ENCODE assay signal across 34 cellular contexts in the genomic region with DNA sequence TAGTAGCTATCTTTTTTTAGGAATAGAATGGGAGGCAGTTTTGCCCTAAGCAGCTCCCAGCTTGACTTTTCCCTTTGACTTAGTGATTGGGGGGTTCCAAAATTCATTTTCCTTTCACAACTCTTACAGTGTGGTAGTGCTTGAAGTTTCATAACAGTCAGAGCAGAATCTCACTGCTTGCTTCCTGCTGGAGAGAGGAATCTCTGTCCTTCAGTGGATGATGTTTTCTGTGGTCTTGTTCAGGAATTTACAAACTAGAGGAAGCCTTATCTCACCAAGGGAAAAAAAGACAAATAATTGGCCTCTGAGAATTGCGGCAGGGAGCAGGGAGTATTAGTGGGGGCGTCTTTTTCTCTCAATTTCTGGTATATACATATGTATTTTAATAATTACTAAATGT.
DNase-seq lines count a peak whose midpoint lies in the region; ATAC-seq, FAIRE-seq and TF ChIP-seq lines count a peak whose summit lies in the region.
"Had no signal": no experiment of that assay in that cellular context is flagged by ENCODE, and none has a peak within 500 bp of the region (broad histone marks: within the 10 kb centered on the region; RNA-seq: fewer than 3 reads in every experiment).

No MANE protein-coding gene starts in this region.

- no peak for FAIRE-seq in HepG2 (lab: Jason Lieb, UNC)
- no peak for FAIRE-seq in D721Med (lab: Jason Lieb, UNC)
- no peak for FAIRE-seq in GM12891 (lab: Jason Lieb, UNC)
- FAIRE-seq: colon, frontal cortex had no signal

- H3K9me3 ChIP-seq in HepG2 (ENCODE audit: low read length) (no peaks in the 10 kb centered on the region), right lobe of liver (no peaks in the 10 kb centered on the region), mesenchymal stem cell (ENCODE audit: control insufficient read depth, low read length) (no peaks in the 10 kb centered on the region), subcutaneous abdominal adipose tissue (ENCODE audit: control insufficient read depth in 5 of 5, low read length in 5 of 5) (no peaks in the 10 kb centered on the region)
- H3K9me3 ChIP-seq: BE2C, breast epithelium, stomach, tibial nerve had no signal

- no peak for ATAC-seq in HepG2
- ATAC-seq in right lobe of liver: no peak
- ATAC-seq in HG02610 (IDR thresholded peaks at IDR 0.05; ENCODE audit: unreplicated experiment): no peak
- ATAC-seq: left lobe of liver; naive thymus-derived CD4-positive, alpha-beta T cell; Panc1 had no signal

- H3K4me1 ChIP-seq in HepG2 (ENCODE audit: insufficient read depth, low read length) (peaks cover 22% of the 10 kb centered on the region), right lobe of liver (no peaks in the 10 kb centered on the region), mesenchymal stem cell (ENCODE audit: control insufficient read depth, insufficient read depth, low read depth, low read length) (no peaks in the 10 kb centered on the region), subcutaneous abdominal adipose tissue (ENCODE audit: control insufficient read depth in 5 of 5, insufficient read depth in 5 of 5, low read length in 5 of 5) (peaks cover 11 to 49% (median 43%) of the 10 kb centered on the region in 5 donors)
- H3K4me1 ChIP-seq: breast epithelium had no signal

- peaks cover 13% of the 10 kb centered on the region for H3K79me1 ChIP-seq in mesenchymal stem cell (replicated peaks; ENCODE audit: low read length, poor library complexity, severe bottlenecking)

- H2BK5ac ChIP-seq in mesenchymal stem cell (ENCODE audit: low read depth, low read length, poor library complexity, severe bottlenecking): no peak overlapping the region

- POLR2A ChIA-PET in HepG2 (lab: Yijun Ruan, JAX): no interaction called here

- TF ChIP-seq CTCF in HepG2 (CRISPR knock-in tag; IDR thresholded peaks at IDR 0.05): no peak
- no peak for TF ChIP-seq CTCF in right lobe of liver (IDR thresholded peaks at IDR 0.05)
- TF ChIP-seq CTCF in brain microvascular endothelial cell (IDR thresholded peaks at IDR 0.05; ENCODE audit: low read depth, low read length, missing control alignments): no peak
- TF ChIP-seq CTCF in D721Med (IDR thresholded peaks at IDR 0.05; ENCODE audit: insufficient read depth, missing control alignments): no peak

- H3K36me3 ChIP-seq in HepG2 (replicated peaks in 1 of 2; ENCODE audit: control insufficient read depth in 1 of 2, insufficient read depth in 2 of 2, low read length in 2 of 2): no peaks in the 10 kb centered on the region
- H3K36me3 ChIP-seq in right lobe of liver: no peaks in the 10 kb centered on the region
- H3K36me3 ChIP-seq in brain microvascular endothelial cell (replicated peaks): no peaks in the 10 kb centered on the region
- H3K36me3 ChIP-seq in mesenchymal stem cell (ENCODE audit: control insufficient read depth in 1 of 2, insufficient read depth in 2 of 2, low read depth in 1 of 2, low read length in 2 of 2): no peaks in the 10 kb centered on the region
- no peaks in the 10 kb centered on the region for H3K36me3 ChIP-seq in subcutaneous abdominal adipose tissue (ENCODE audit: control insufficient read depth in 5 of 5, insufficient read depth in 5 of 5, low read length in 5 of 5)
- H3K36me3 ChIP-seq: BE2C, breast epithelium, stomach, tibial nerve had no signal

- no peak for TF ChIP-seq EP300 in HepG2 (IDR thresholded peaks at IDR 0.05; ENCODE audit: low read depth in 2 of 2, low read length in 2 of 2)
- TF ChIP-seq EP300 in HepG2 (CRISPR knock-in tag; IDR thresholded peaks at IDR 0.05; ENCODE audit: borderline replicate concordance): no peak

- H3K4me2 ChIP-seq in HepG2 (ENCODE audit: low read depth, low read length): no peak overlapping the region
- no peak overlapping the region for H3K4me2 ChIP-seq in mesenchymal stem cell (ENCODE audit: low read length, poor library complexity, severe bottlenecking)

- no peak overlapping the region for H3K27ac ChIP-seq in HepG2 (ENCODE audit: extremely low read length, insufficient read depth, low read length)
- no peak overlapping the region for H3K27ac ChIP-seq in right lobe of liver
- H3K27ac ChIP-seq in brain microvascular endothelial cell: no peak overlapping the region
- H3K27ac ChIP-seq in mesenchymal stem cell (ENCODE audit: low read length, poor library complexity, severe bottlenecking): no peak overlapping the region
- H3K27ac ChIP-seq in subcutaneous abdominal adipose tissue (ENCODE audit: low read depth, low read length): peak overlapping the region; percentile 58
- H3K27ac ChIP-seq: breast epithelium, stomach, tibial nerve, VCaP had no signal

- no peak overlapping the region for H3K14ac ChIP-seq in mesenchymal stem cell (ENCODE audit: low read length in 2 of 2)

- H2AFZ ChIP-seq in HepG2 (ENCODE audit: low read length): no peak overlapping the region
- H2AFZ ChIP-seq in mesenchymal stem cell (ENCODE audit: low read depth, low read length): no peak overlapping the region

- CTCF ChIA-PET in HepG2 (lab: Yijun Ruan, JAX; ENCODE audit: low intra/inter-chr PET ratio, low total read pairs): no interaction called here

- intact Hi-C loops in HepG2 (cut with micrococcal nuclease; ENCODE audit: unreplicated experiment) (no loop called here), right lobe of liver (cut with DNase I) (no loop called here)

- DNase-seq in HepG2 (ENCODE audit: low spot score) (peak; percentile 22), right lobe of liver (no peak), brain microvascular endothelial cell (peak; percentile 63), mesenchymal stem cell (peak; percentile 76), D721Med (ENCODE audit: insufficient read length, low spot score) (no peak), GM12891 (ENCODE audit: insufficient read length, low spot score) (no peak)
- DNase-seq: 8988T; activated CD4-positive, alpha-beta T cell treated with anti-CD3 and anti-CD28 coated beads for 48 hours; activated effector memory CD4-positive, alpha-beta T cell treated with anti-CD3 and anti-CD28 coated beads, Interleukin-2, amount 50 U/mL, for 16 hours; activated T-cell treated with anti-CD3 and anti-CD28 coated beads, Interleukin-2, amount 50 U/mL, for 1 hour; BE2C; effector CD4-positive, alpha-beta T cell; GF-D8; HCEC 1CT; hypothalamus; immature natural killer cell; Karpas-422; MV-4-11; naive thymus-derived CD4-positive, alpha-beta T cell; NCI-H2171; NCI-H524 treated with DMSO at 0.1 percent for 48 hours; retina; SHP77 treated with DMSO at 0.1 percent for 48 hours; stimulated activated CD4-positive, alpha-beta T cell treated with anti-CD3 and anti-CD28 coated beads, Interleukin-2, amount 100 ng/mL, for 24 hours; stomach had no signal

- TF ChIP-seq POLR2A in HepG2 (IDR thresholded peaks at IDR 0.05; ENCODE audit: insufficient read depth in 1 of 2, low read depth in 2 of 2, low read length in 2 of 2) (no peak), right lobe of liver (IDR thresholded peaks at IDR 0.05) (no peak), GM12891 (IDR thresholded peaks at IDR 0.05; ENCODE audit: low read depth, low read length) (no peak)

- no peaks in the 10 kb centered on the region for H3K27me3 ChIP-seq in HepG2 (ENCODE audit: control insufficient read depth in 1 of 2, insufficient read depth in 2 of 2, low read length in 2 of 2)
- no peaks in the 10 kb centered on the region for H3K27me3 ChIP-seq in right lobe of liver
- no peaks in the 10 kb centered on the region for H3K27me3 ChIP-seq in brain microvascular endothelial cell (replicated peaks)
- no peaks in the 10 kb centered on the region for H3K27me3 ChIP-seq in mesenchymal stem cell (ENCODE audit: control insufficient read depth in 1 of 2, insufficient read depth in 1 of 2, low read length in 2 of 2)
- H3K27me3 ChIP-seq in subcutaneous abdominal adipose tissue (ENCODE audit: control insufficient read depth in 5 of 5, insufficient read depth in 4 of 5, low read length in 5 of 5): no peaks in the 10 kb centered on the region
- H3K27me3 ChIP-seq: BE2C, breast epithelium, stomach, tibial nerve had no signal

- H3K79me2 ChIP-seq in HepG2 (ENCODE audit: insufficient read depth, low read length): no peaks in the 10 kb centered on the region

- H3K23ac ChIP-seq in mesenchymal stem cell (ENCODE audit: low read length in 2 of 2): no peak overlapping the region

- H3K4ac ChIP-seq in mesenchymal stem cell (ENCODE audit: low read depth in 1 of 2, low read length in 2 of 2): no peak overlapping the region

- H2AK5ac ChIP-seq in mesenchymal stem cell (ENCODE audit: low read length, severe bottlenecking): no peak overlapping the region

- H2BK15ac ChIP-seq in mesenchymal stem cell (ENCODE audit: low read depth, poor library complexity, severe bottlenecking): no peak overlapping the region

- no peak overlapping the region for H3K9ac ChIP-seq in HepG2 (ENCODE audit: insufficient read depth, low read depth, low read length)
- peak overlapping the region; percentile 11 for H3K9ac ChIP-seq in mesenchymal stem cell (ENCODE audit: low read length)
- H3K9ac ChIP-seq in subcutaneous abdominal adipose tissue (ENCODE audit: low read length in 5 of 5): no peak overlapping the region

- H4K91ac ChIP-seq in mesenchymal stem cell (ENCODE audit: low read length): no peak overlapping the region

- H4K8ac ChIP-seq in mesenchymal stem cell (ENCODE audit: low read length): no peak overlapping the region

- BruUV-seq in HepG2 (replicated peaks; lab: Mats Ljungman, UMichigan): no TSS peak

- no peak for TF ChIP-seq RAD21 in HepG2 (CRISPR knock-in tag; IDR thresholded peaks at IDR 0.05)

- H2BK12ac ChIP-seq in mesenchymal stem cell (ENCODE audit: low read length in 2 of 2): no peak overlapping the region

- in situ Hi-C loops in HepG2 (cut with HindIII; ENCODE audit: extremely low pct_ligation_motif_present, low pct_unique_long_range_greater_than_20kb) (no loop called here), brain microvascular endothelial cell (cut with HindIII; ENCODE audit: low pct_ligation_motif_present, low sequenced_read_pairs) (no loop called here)

- no peaks in the 10 kb centered on the region for H4K20me1 ChIP-seq in HepG2 (ENCODE audit: insufficient read depth, low read length)

- H3K4me3 ChIP-seq in HepG2 (replicated peaks in 1 of 3; ENCODE audit: insufficient read depth in 1 of 3, low read depth in 2 of 3, low read length in 3 of 3) (no peak overlapping the region), right lobe of liver (no peak overlapping the region), brain microvascular endothelial cell (ENCODE audit: low read depth, low read length) (no peak overlapping the region), mesenchymal stem cell (ENCODE audit: insufficient read depth in 1 of 2, low read depth in 1 of 2, low read length in 2 of 2) (no peak overlapping the region), subcutaneous abdominal adipose tissue (ENCODE audit: low read depth in 1 of 5, low read length in 5 of 5) (no peak overlapping the region)
- H3K4me3 ChIP-seq: breast epithelium, stomach, tibial nerve had no signal

- no peak overlapping the region for H3K18ac ChIP-seq in mesenchymal stem cell (ENCODE audit: low read depth in 1 of 2, low read length in 2 of 2)

- 72% methylated on average over 2 of the region's 2 CpGs for WGBS in HepG2 (ENCODE audit: low lambda C conversion rate)
- 59% methylated on average over 2 of the region's 2 CpGs for WGBS in right lobe of liver (ENCODE audit: insufficient coverage, low coverage, low lambda C conversion rate, missing lambda C conversion rate)
- WGBS in mesenchymal stem cell: 17% methylated on average over 1 of the region's 2 CpGs

- no peak overlapping the region for H2BK120ac ChIP-seq in mesenchymal stem cell (ENCODE audit: low read depth, low read length)

TF ChIP-seq in GM12891, 5 proteins besides CTCF, POLR2A, EP300 and RAD21 (continues in another document):
- TF ChIP-seq POU2F2 (IDR thresholded peaks at IDR 0.05; ENCODE audit: low read depth, low read length): no peak

Comparison
In these comparisons a context has a peak if more than half of its experiments do, and no peak if none do; other contexts are left out.
1. DNase-seq: peak in HepG2 (single experiment), brain microvascular endothelial cell (single experiment) and mesenchymal stem cell (single experiment); none in right lobe of liver (0 of 3), D721Med (single experiment) and GM12891 (single experiment).